In the genomic region with DNA sequence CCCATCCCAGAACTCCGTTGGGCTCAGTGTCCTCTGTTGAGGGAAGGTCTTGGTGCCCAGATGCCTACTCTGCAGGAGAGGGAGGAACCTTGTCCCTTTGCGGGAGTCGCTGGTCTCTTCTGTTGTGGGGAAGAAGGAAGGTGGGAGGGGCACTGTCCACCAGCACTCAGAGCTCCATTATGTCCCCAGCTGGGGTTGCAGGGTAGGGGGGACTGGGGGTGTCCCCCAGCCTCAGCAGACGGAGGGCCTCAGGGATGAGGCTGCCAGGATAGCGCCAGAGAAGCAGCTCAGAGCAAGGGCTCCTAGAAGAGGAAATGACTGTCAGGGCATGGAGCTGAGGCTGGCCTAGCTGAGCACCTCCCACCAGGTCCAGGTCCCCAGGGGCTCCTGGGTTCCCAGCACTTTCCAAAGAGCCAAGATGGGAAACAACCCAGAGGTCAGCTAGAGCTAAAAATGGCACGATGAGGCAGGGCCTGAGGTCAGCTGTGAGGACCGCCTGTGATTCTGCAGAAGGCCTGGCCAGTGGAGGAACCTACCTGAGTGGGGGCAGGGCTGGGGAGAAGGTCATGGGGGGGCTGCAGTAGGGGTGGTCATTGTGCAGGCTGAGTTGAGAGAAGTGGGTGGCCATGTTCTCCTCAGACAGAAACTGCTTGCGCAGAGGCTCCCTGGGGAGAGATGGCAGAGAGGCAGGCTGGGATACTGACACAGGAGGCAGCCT, we compare ENCODE assay signal across 8 cellular contexts. TPM values are rescaled to one million over a fixed set of nuclear protein-coding genes. Genes with fewer than 3 reads are reported as not detected.
DNase-seq lines count a peak whose midpoint lies in the region; ATAC-seq and TF ChIP-seq lines count a peak whose summit lies in the region.

No MANE protein-coding gene starts in this region.

- peak overlapping the region; percentile 98 for H3K27ac ChIP-seq in HL-60 (replicated peaks)
- H3K27ac ChIP-seq in iPS-18a (ENCODE audit: low read length) = peak overlapping the region; percentile 48

- POLR2A ChIA-PET in AG04449 (lab: Yijun Ruan, JAX) = interaction anchor here (0.6 to 5.7 kb wide), 8 partner anchors 9 to 112 kb away, joined by 3 to 40 read pairs (median 4); partner anchors contain the start of gene ZNF213

- H3K27me3 ChIP-seq in HL-60 (ENCODE audit: insufficient read depth, poor library complexity, severe bottlenecking) (no peaks in the 10 kb centered on the region), iPS-18a (ENCODE audit: control insufficient read depth, insufficient read depth, low read length) (peaks cover 4% of the 10 kb centered on the region)

- peaks cover 47% of the 10 kb centered on the region for H3K4me1 Mint-ChIP-seq in activated naive CD4-positive, alpha-beta T cell treated with anti-CD3 and anti-CD28 coated beads, Interleukin-2, amount 50 U/mL, for 24 hours
- H3K4me1 Mint-ChIP-seq in stimulated activated naive CD8-positive, alpha-beta T cell treated with anti-CD3 and anti-CD28 coated beads, Interleukin-15, amount 100 ng/mL, for 72 hours = peaks cover 79% of the 10 kb centered on the region

- H3K4me1 ChIP-seq in iPS-18a (ENCODE audit: control insufficient read depth, low read depth, low read length) = peaks cover 20% of the 10 kb centered on the region

- CTCF ChIA-PET in AG04449 (lab: Yijun Ruan, JAX) = interaction anchor here (1.2 to 6.5 kb wide), 3 partner anchors 9 to 37 kb away, joined by 4 to 71 read pairs (median 5); no protein-coding TSS in a partner anchor

- H3K9me3 Mint-ChIP-seq in activated naive CD4-positive, alpha-beta T cell treated with anti-CD3 and anti-CD28 coated beads, Interleukin-2, amount 50 U/mL, for 24 hours = no peaks in the 10 kb centered on the region
- no peaks in the 10 kb centered on the region for H3K9me3 Mint-ChIP-seq in stimulated activated naive CD8-positive, alpha-beta T cell treated with anti-CD3 and anti-CD28 coated beads, Interleukin-15, amount 100 ng/mL, for 72 hours

- no peak for DNase-seq in AG04449 (ENCODE audit: low read depth, low spot score)
- DNase-seq in HL-60 (ENCODE audit: low read depth in 1 of 2, low spot score in 1 of 2) = peak in 1 of 2 experiments; percentile 50
- no peak for DNase-seq in stimulated activated naive CD8-positive, alpha-beta T cell treated with anti-CD3 and anti-CD28 coated beads, Interleukin-15, amount 100 ng/mL, for 72 hours
- DNase-seq in left lobe of liver (ENCODE audit: low spot score) = no peak

- peaks cover 3% of the 10 kb centered on the region for H3K36me3 Mint-ChIP-seq in activated naive CD4-positive, alpha-beta T cell treated with anti-CD3 and anti-CD28 coated beads, Interleukin-2, amount 50 U/mL, for 24 hours

- peak overlapping the region; percentile 88 for H3K9ac ChIP-seq in iPS-18a (ENCODE audit: low read length)

- peak overlapping the region; percentile 97 for H3K4me3 Mint-ChIP-seq in activated naive CD4-positive, alpha-beta T cell treated with anti-CD3 and anti-CD28 coated beads, Interleukin-2, amount 50 U/mL, for 24 hours
- H3K4me3 Mint-ChIP-seq in stimulated activated naive CD8-positive, alpha-beta T cell treated with anti-CD3 and anti-CD28 coated beads, Interleukin-15, amount 100 ng/mL, for 72 hours = peak overlapping the region; percentile 85

- no peak for ATAC-seq in stimulated activated naive CD8-positive, alpha-beta T cell treated with anti-CD3 and anti-CD28 coated beads, Interleukin-15, amount 100 ng/mL, for 72 hours
- ATAC-seq in GM21423 (IDR thresholded peaks at IDR 0.05; ENCODE audit: unreplicated experiment) = no peak
- ATAC-seq in left lobe of liver = no peak
- no peak for ATAC-seq in HG03095 (IDR thresholded peaks at IDR 0.05; ENCODE audit: unreplicated experiment)

- no peak for TF ChIP-seq CTCF in AG04449 (IDR thresholded peaks at IDR 0.05; ENCODE audit: insufficient read depth, low read length, missing control alignments)
- TF ChIP-seq CTCF in HL-60 (IDR thresholded peaks at IDR 0.05; ENCODE audit: insufficient read depth, low read length) = no peak

- peaks cover 23% of the 10 kb centered on the region for H3K36me3 ChIP-seq in iPS-18a (ENCODE audit: control insufficient read depth, low read depth, low read length)

- H3K27ac Mint-ChIP-seq in activated naive CD4-positive, alpha-beta T cell treated with anti-CD3 and anti-CD28 coated beads, Interleukin-2, amount 50 U/mL, for 24 hours = peak overlapping the region; percentile 93
- peak overlapping the region in 1 of 2 donors; percentile 89 for H3K27ac Mint-ChIP-seq in stimulated activated naive CD8-positive, alpha-beta T cell treated with anti-CD3 and anti-CD28 coated beads, Interleukin-15, amount 100 ng/mL, for 72 hours

- no peaks in the 10 kb centered on the region for H3K27me3 Mint-ChIP-seq in activated naive CD4-positive, alpha-beta T cell treated with anti-CD3 and anti-CD28 coated beads, Interleukin-2, amount 50 U/mL, for 24 hours
- H3K27me3 Mint-ChIP-seq in stimulated activated naive CD8-positive, alpha-beta T cell treated with anti-CD3 and anti-CD28 coated beads, Interleukin-15, amount 100 ng/mL, for 72 hours = peaks cover 22% of the 10 kb centered on the region

- no peaks in the 10 kb centered on the region for H3K9me3 ChIP-seq in iPS-18a (ENCODE audit: control insufficient read depth, low read depth, low read length)

- H3K4me3 ChIP-seq in AG04449 (ENCODE audit: low read depth, low read length) (peak overlapping the region; percentile 75), HL-60 (replicated peaks; ENCODE audit: insufficient read depth, low read length) (peak overlapping the region; percentile 80), iPS-18a (ENCODE audit: low read length) (peak overlapping the region; percentile 99)

RNA-seq across cellular contexts. Expression of gene HCFC1R1, which starts 0.9 kb away (rescaled TPM):
- total RNA-seq in left lobe of liver = 11.2 TPM

RNA-seq across cellular contexts. Expression of gene THOC6, which starts 1.0 kb away (rescaled TPM):
- 9.6 TPM for total RNA-seq in left lobe of liver

RNA-seq across cellular contexts. Expression of gene TNFRSF12A, which starts 2.7 kb away (rescaled TPM):
- 4.3 TPM for total RNA-seq in left lobe of liver

RNA-seq across cellular contexts. Expression of gene CLDN6, which starts 4.9 kb away (rescaled TPM):
- 0.96 TPM for total RNA-seq in left lobe of liver

RNA-seq across cellular contexts. Expression of gene CLDN9, which starts 10.1 kb away (rescaled TPM):
- total RNA-seq in left lobe of liver = 1.5 TPM
